In genomic region chr5:76403713-76403962, GRCh38 we compare ENCODE assay signal across 8 cellular contexts. TPM values are rescaled to one million over a fixed set of nuclear protein-coding genes. Genes with fewer than 3 reads are reported as not detected.
A peak's percentile ranks its signal among the peaks of the same experiment; 100 is the strongest.
DNase-seq lines count a peak whose midpoint lies in the region; ATAC-seq and TF ChIP-seq lines count a peak whose summit lies in the region.

No MANE protein-coding gene starts in this region.

- peaks cover 31% of the 10 kb centered on the region for H3K27me3 ChIP-seq in SK-N-SH (ENCODE audit: insufficient read depth)
- H3K27me3 ChIP-seq in gastroesophageal sphincter, result peaks cover 41% of the 10 kb centered on the region
- peaks cover 9 to 30% (median 10%) of the 10 kb centered on the region in 3 donors for H3K27me3 ChIP-seq in sigmoid colon

- CTCF ChIA-PET in SK-N-SH (lab: Yijun Ruan, JAX), result interaction anchor here (0.6 to 3.2 kb wide), 43 partner anchors 8 to 739 kb away, joined by 3 to 31 read pairs (median 5); no protein-coding TSS in a partner anchor

- intact Hi-C loops in sigmoid colon (cut with DNase I), result loop anchor here (2.0 to 5.0 kb wide), 2 partner anchors 139 to 179 kb away; no protein-coding TSS in a partner anchor

- H3K9me3 ChIP-seq in SK-N-SH (no peaks in the 10 kb centered on the region), gastroesophageal sphincter (no peaks in the 10 kb centered on the region), sigmoid colon (no peaks in the 10 kb centered on the region)

- H3K4me1 ChIP-seq in SK-N-SH (ENCODE audit: control insufficient read depth in 1 of 2, insufficient read depth in 2 of 2, low read depth in 1 of 2, low read length in 1 of 2), result peaks cover 0 to 10% of the 10 kb centered on the region in 2 experiments; a peak in 1 of 4 replicates
- H3K4me1 ChIP-seq in gastroesophageal sphincter, result peaks cover 0 to 30% (median 4%) of the 10 kb centered on the region in 3 donors
- H3K4me1 ChIP-seq in sigmoid colon, result peaks cover 0 to 21% (median 11%) of the 10 kb centered on the region in 4 donors

- H3K9me2 ChIP-seq in SK-N-SH, result no peaks in the 10 kb centered on the region

- peak; percentile 41 for TF ChIP-seq RAD21 in SK-N-SH (IDR thresholded peaks at IDR 0.05; ENCODE audit: low read length)

- H3K4me2 ChIP-seq in SK-N-SH, result peak overlapping the region; percentile 94

- no peaks in the 10 kb centered on the region for H3K79me2 ChIP-seq in SK-N-SH (ENCODE audit: insufficient read depth)

- no peak for TF ChIP-seq POLR2A in gastroesophageal sphincter (IDR thresholded peaks at IDR 0.05)
- no peak for TF ChIP-seq POLR2A in sigmoid colon (IDR thresholded peaks at IDR 0.05)

- TF ChIP-seq EP300 in SK-N-SH (IDR thresholded peaks at IDR 0.05; ENCODE audit: borderline replicate concordance in 1 of 2, low read depth in 1 of 2, low read length in 1 of 2), result no peak
- TF ChIP-seq EP300 in gastroesophageal sphincter (IDR thresholded peaks at IDR 0.05), result no peak
- TF ChIP-seq EP300 in sigmoid colon (IDR thresholded peaks at IDR 0.05), result no peak

- H3F3A ChIP-seq in SK-N-SH (replicated peaks; ENCODE audit: insufficient read depth), result no peaks in the 10 kb centered on the region

- H3K27ac ChIP-seq in SK-N-SH (ENCODE audit: low read depth in 2 of 2, low read length in 1 of 2) (peak overlapping the region in 1 of 2 experiments; percentile 76; a peak in 1 of 4 replicates), gastroesophageal sphincter (peak overlapping the region in 3 of 4 donors; percentile 58 to 86 (median 77)), sigmoid colon (peak overlapping the region; percentile 66 to 77 (median 72))

- DNase-seq in SK-N-SH (peak; percentile 68), sigmoid colon (no peak), NCI-H345 (lab: John Stamatoyannopoulos, UW) (no peak), NCI-H1105 treated with DMSO at 0.1 percent for 48 hours (lab: John Stamatoyannopoulos, UW) (no peak), iPS-NIHi7 (ENCODE audit: extremely low spot score) (no peak)

- POLR2A ChIA-PET in SK-N-SH (lab: Yijun Ruan, JAX), result no interaction called here

- no peaks in the 10 kb centered on the region for H4K20me1 ChIP-seq in SK-N-SH (ENCODE audit: insufficient read depth)

- ATAC-seq in gastroesophageal sphincter (no peak), GM18519 (IDR thresholded peaks at IDR 0.05; ENCODE audit: low FRiP score, unreplicated experiment) (no peak)

- peak overlapping the region; percentile 93 for H3K4me3 ChIP-seq in GM12875 (ENCODE audit: low read depth, low read length)
- H3K4me3 ChIP-seq in SK-N-SH (ENCODE audit: low read depth in 2 of 2, low read length in 1 of 2), result peak overlapping the region; percentile 78 to 79
- peak overlapping the region; percentile 40 to 65 for H3K4me3 ChIP-seq in gastroesophageal sphincter
- H3K4me3 ChIP-seq in sigmoid colon, result peak overlapping the region; percentile 33 to 63 (median 58)

- TF ChIP-seq CTCF in GM12875 (IDR thresholded peaks at IDR 0.05; ENCODE audit: borderline replicate concordance, insufficient read depth, low read depth, low read length), result peak; percentile 64
- no peak; the same call in none of the 2 replicates for TF ChIP-seq CTCF in SK-N-SH (IDR thresholded peaks at IDR 0.05)
- peak in 1 of 4 experiments; percentile 31 for TF ChIP-seq CTCF in gastroesophageal sphincter (IDR thresholded peaks at IDR 0.05)
- TF ChIP-seq CTCF in sigmoid colon (IDR thresholded peaks at IDR 0.05), result no peak

- peak overlapping the region; percentile 95 for H2AFZ ChIP-seq in SK-N-SH (ENCODE audit: low read depth)

- WGBS in SK-N-SH (ENCODE audit: low lambda C conversion rate), result 0% methylated on average over 5 of the region's 19 CpGs
- 0% methylated on average over 9 of the region's 19 CpGs; no CpG with 5 or more reads in 1 of the 2 donors for WGBS in gastroesophageal sphincter (ENCODE audit: low coverage in 1 of 2), 2 donors
- 0 to 1% methylated on average over 19 of the region's 19 CpGs for WGBS in sigmoid colon, 2 donors

- H3K9ac ChIP-seq in SK-N-SH, result peak overlapping the region; percentile 49; the same call in 1 of the 2 replicates

- H3K36me3 ChIP-seq in SK-N-SH (replicated peaks in 1 of 2; ENCODE audit: control insufficient read depth in 1 of 2, insufficient read depth in 2 of 2, low read length in 1 of 2) (no peaks in the 10 kb centered on the region), gastroesophageal sphincter (no peaks in the 10 kb centered on the region), sigmoid colon (no peaks in the 10 kb centered on the region)

TF ChIP-seq in SK-N-SH, 30 proteins besides CTCF, POLR2A, EP300 and RAD21:
- TF ChIP-seq SMC3 (IDR thresholded peaks at IDR 0.05; ENCODE audit: low read depth, low read length) (peak; percentile 37), ZBTB33 (IDR thresholded peaks at IDR 0.05; ENCODE audit: borderline replicate concordance, low read depth) (no peak)

RNA-seq across cellular contexts. Expression of gene IQGAP2, which starts 0.6 kb away (rescaled TPM):
- polyA plus RNA-seq in SK-N-SH (2012; rRNA removed) (2.1 and 2.6 TPM in 2 replicates), sigmoid colon (10 to 100 TPM; 40.5 to 85.3 (median 67.3) TPM)
- 2.8 and 3.1 TPM in 2 replicates for polyA plus RNA-seq in SK-N-SH (2012; cell fraction: cytosol; rRNA removed)
- polyA plus RNA-seq in SK-N-SH (2012; cell fraction: nucleus; rRNA removed), result 1.8 and 2.9 TPM in 2 replicates
- total RNA-seq in gastroesophageal sphincter (10 to 100 TPM; 15.7 to 34.4 (median 25.8) TPM), sigmoid colon (10 to 100 TPM; 15.0 to 24.6 (median 16.3) TPM)
